Comparison of ENCODE assay signal across 23 cellular contexts in the genomic region with DNA sequence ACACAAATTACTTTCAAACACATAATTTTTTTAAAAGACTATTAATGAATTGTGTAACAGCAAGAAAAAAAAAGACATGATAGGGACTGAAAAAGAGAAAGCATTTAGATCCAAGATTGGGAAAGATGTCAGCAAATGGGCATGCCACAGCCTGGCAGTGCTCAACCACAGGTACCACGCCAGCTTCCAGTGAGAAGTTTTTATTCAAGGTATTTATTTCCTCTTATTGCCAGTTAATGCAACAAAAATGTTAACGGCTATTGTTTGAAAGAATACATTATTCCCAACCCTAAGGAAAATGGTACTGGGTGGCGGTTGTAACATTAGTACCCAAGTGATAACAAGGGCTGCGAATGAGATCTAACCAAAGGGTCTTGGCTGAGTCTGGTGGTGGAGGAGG. TPM values are rescaled to one million over a fixed set of nuclear protein-coding genes. Genes with fewer than 3 reads are reported as not detected.
A peak's percentile ranks its signal among the peaks of the same experiment; 100 is the strongest.
DNase-seq lines count a peak whose midpoint lies in the region; ATAC-seq and TF ChIP-seq lines count a peak whose summit lies in the region.
"Had no signal": no experiment of that assay in that cellular context is flagged by ENCODE, and none has a peak within 500 bp of the region (broad histone marks: within the 10 kb centered on the region; RNA-seq: fewer than 3 reads in every experiment).

No MANE protein-coding gene starts in this region.

- H3K27me3 ChIP-seq in CD4-positive, alpha-beta memory T cell (ENCODE audit: insufficient read depth, low read length): no peaks in the 10 kb centered on the region
- H3K27me3 ChIP-seq in PC-3 (ENCODE audit: low read length): no peaks in the 10 kb centered on the region
- H3K27me3 ChIP-seq: BLaER1, brain microvascular endothelial cell, colonic mucosa had no signal

- H3K4me1 ChIP-seq in CD4-positive, alpha-beta memory T cell (ENCODE audit: insufficient read depth, low read length): peaks cover 85% of the 10 kb centered on the region
- H3K4me1 ChIP-seq in PC-3 (ENCODE audit: insufficient read depth, low read length): peaks cover 15% of the 10 kb centered on the region; the same call in 1 of the 2 replicates
- H3K4me1 ChIP-seq: colonic mucosa, prostate gland had no signal

- TF ChIP-seq CTCF in PC-3 (conservative IDR thresholded peaks at IDR 0.05; ENCODE audit: low read depth, low read length): no peak
- TF ChIP-seq CTCF in epithelial cell of esophagus (IDR thresholded peaks at IDR 0.05; ENCODE audit: insufficient read depth, low read depth, low read length, missing control alignments): no peak
- TF ChIP-seq CTCF in nephron progenitor cell (IDR thresholded peaks at IDR 0.05): no peak

- H3K36me3 Mint-ChIP-seq in CD4-positive, alpha-beta memory T cell: peaks cover 38 to 59% of the 10 kb centered on the region in 2 donors
- peaks cover 29% of the 10 kb centered on the region for H3K36me3 Mint-ChIP-seq in nephron progenitor cell (ENCODE audit: low read depth)

- no peaks in the 10 kb centered on the region for H3K9me3 ChIP-seq in CD4-positive, alpha-beta memory T cell (ENCODE audit: control insufficient read depth in 1 of 2, low read length in 2 of 2)
- H3K9me3 ChIP-seq in PC-3 (ENCODE audit: low read length): no peaks in the 10 kb centered on the region
- H3K9me3 ChIP-seq: BLaER1, colonic mucosa, prostate gland had no signal

- peak overlapping the region; percentile 39 to 95 (median 73) for H3K27ac Mint-ChIP-seq in CD4-positive, alpha-beta memory T cell
- H3K27ac Mint-ChIP-seq in nephron progenitor cell: peak overlapping the region; percentile 86
- H3K27ac Mint-ChIP-seq: activated B cell treated with CpG ODN at 0.5 μM for 24 hours; activated CD4-positive, alpha-beta memory T cell treated with anti-CD3 and anti-CD28 coated beads for 36 hours; endodermal cell; T-helper 2 cell treated with Interferon-gamma antibody and Interleukin-4, amounts not matched to agents 5 μg/mL and 100 μg/mL, for 36 hours had no signal

- H3K9ac ChIP-seq in PC-3 (ENCODE audit: low read length): no peak overlapping the region
- H3K9ac ChIP-seq: BLaER1 had no signal

- POLR2A ChIA-PET in CD4-positive, alpha-beta memory T cell (lab: Charles Lee; ENCODE audit: partially characterized antibody): no interaction called here
- POLR2A ChIA-PET in PC-3 (lab: Charles Lee; ENCODE audit: unreplicated experiment): no interaction called here

- H3F3A ChIP-seq in PC-3 (ENCODE audit: low read length, unreplicated experiment): no peaks in the 10 kb centered on the region

- H3K36me3 ChIP-seq in CD4-positive, alpha-beta memory T cell (ENCODE audit: insufficient read depth, low read length): peaks cover 30% of the 10 kb centered on the region
- H3K36me3 ChIP-seq in PC-3 (ENCODE audit: low read depth, low read length): peaks cover 4% of the 10 kb centered on the region; the same call in 1 of the 2 replicates
- H3K36me3 ChIP-seq: brain microvascular endothelial cell, colonic mucosa, prostate gland had no signal

- CTCF ChIA-PET in CD4-positive, alpha-beta memory T cell (lab: Charles Lee; ENCODE audit: partially characterized antibody): no interaction called here
- CTCF ChIA-PET in PC-3 (lab: Charles Lee): no interaction called here

- H3K4me1 Mint-ChIP-seq in CD4-positive, alpha-beta memory T cell: peaks cover 56 to 95% (median 73%) of the 10 kb centered on the region in 4 donors
- peaks cover 19% of the 10 kb centered on the region for H3K4me1 Mint-ChIP-seq in nephron progenitor cell
- H3K4me1 Mint-ChIP-seq: endodermal cell had no signal

- ATAC-seq in PC-3: no peak
- ATAC-seq: HCT116 had no signal

- no peak overlapping the region for H2AFZ ChIP-seq in PC-3 (ENCODE audit: low read length)

- no peak overlapping the region for H3K4me2 ChIP-seq in PC-3 (ENCODE audit: low read length)
- H3K4me2 ChIP-seq: BLaER1 had no signal

- H3K9me2 ChIP-seq in PC-3 (replicated peaks; ENCODE audit: low read length): no peaks in the 10 kb centered on the region

- H3K4me3 ChIP-seq in CD4-positive, alpha-beta memory T cell (ENCODE audit: low read length in 2 of 2): no peak overlapping the region
- no peak overlapping the region for H3K4me3 ChIP-seq in PC-3 (ENCODE audit: low read length)
- no peak overlapping the region for H3K4me3 ChIP-seq in epithelial cell of esophagus (ENCODE audit: low read length)
- H3K4me3 ChIP-seq: BLaER1, colonic mucosa, lung, prostate gland had no signal

- H3K9me3 Mint-ChIP-seq in CD4-positive, alpha-beta memory T cell: no peaks in the 10 kb centered on the region
- H3K9me3 Mint-ChIP-seq in nephron progenitor cell: peaks cover under 1% of the 10 kb centered on the region
- H3K9me3 Mint-ChIP-seq: activated B cell treated with CpG ODN at 0.5 μM for 24 hours; activated CD4-positive, alpha-beta memory T cell treated with anti-CD3 and anti-CD28 coated beads for 36 hours; endodermal cell; T-helper 2 cell treated with Interferon-gamma antibody and Interleukin-4, amounts not matched to agents 5 μg/mL and 100 μg/mL, for 36 hours had no signal

- peak overlapping the region in 1 of 8 donors; percentile 24 for H3K4me3 Mint-ChIP-seq in CD4-positive, alpha-beta memory T cell
- no peak overlapping the region for H3K4me3 Mint-ChIP-seq in nephron progenitor cell
- H3K4me3 Mint-ChIP-seq: activated B cell treated with CpG ODN at 0.5 μM for 24 hours; activated CD4-positive, alpha-beta memory T cell treated with anti-CD3 and anti-CD28 coated beads for 36 hours; endodermal cell; T-helper 2 cell treated with Interferon-gamma antibody and Interleukin-4, amounts not matched to agents 5 μg/mL and 100 μg/mL, for 36 hours had no signal

- no peak overlapping the region for H3K27ac ChIP-seq in CD4-positive, alpha-beta memory T cell (ENCODE audit: low read depth, low read length)
- no peak overlapping the region for H3K27ac ChIP-seq in PC-3 (ENCODE audit: low read length)
- H3K27ac ChIP-seq: BLaER1, brain microvascular endothelial cell, colonic mucosa, prostate gland had no signal

- DNase-seq in CD4-positive, alpha-beta memory T cell: no peak
- DNase-seq in PC-3 (peak; percentile 22), epithelial cell of esophagus (ENCODE audit: low read depth) (peak; percentile 79), nephron progenitor cell (no peak), NCI-H526 (lab: John Stamatoyannopoulos, UW) (no peak), NCI-H146 treated with DMSO at 0.1 percent for 48 hours (lab: John Stamatoyannopoulos, UW; ENCODE audit: unreplicated experiment) (no peak)
- no peak for DNase-seq in stimulated activated CD4-positive, alpha-beta T cell treated with anti-CD3 and anti-CD28 coated beads, Interleukin-15, amount 100 ng/mL, for 24 hours
- DNase-seq: activated B cell treated with CpG ODN at 0.5 μM for 24 hours; activated CD4-positive, alpha-beta memory T cell treated with anti-CD3 and anti-CD28 coated beads for 36 hours; activated T-cell treated with anti-CD3 and anti-CD28 coated beads for 4 hours; brain microvascular endothelial cell; colonic mucosa; EL; endodermal cell; kidney glomerular epithelial cell; NCI-H1092; NCI-H2029 treated with DMSO at 0.1 percent for 48 hours; NCI-H2227 treated with DMSO at 0.1 percent for 48 hours had no signal

- H3K27me3 Mint-ChIP-seq in CD4-positive, alpha-beta memory T cell: no peaks in the 10 kb centered on the region
- no peaks in the 10 kb centered on the region for H3K27me3 Mint-ChIP-seq in nephron progenitor cell (ENCODE audit: low read depth, poor library complexity)
- H3K27me3 Mint-ChIP-seq: activated B cell treated with CpG ODN at 0.5 μM for 24 hours; activated CD4-positive, alpha-beta memory T cell treated with anti-CD3 and anti-CD28 coated beads for 36 hours had no signal

- no TSS peak for BruUV-seq in PC-3 (replicated peaks; lab: Mats Ljungman, UMichigan)

- H4K20me1 ChIP-seq in PC-3 (ENCODE audit: low read length): no peaks in the 10 kb centered on the region

- intact Hi-C loops in CD4-positive, alpha-beta memory T cell (cut with micrococcal nuclease): no loop called here
- intact Hi-C loops in PC-3 (cut with micrococcal nuclease): no loop called here

- H3K79me2 ChIP-seq in PC-3 (ENCODE audit: low read length): no peaks in the 10 kb centered on the region

RNA-seq across cellular contexts. Expression of a gene that starts 50.1 kb away (rescaled TPM):
- total RNA-seq in CD4-positive, alpha-beta memory T cell: 100 to 1,000 TPM; 168 to 180 TPM
- polyA plus RNA-seq in CD4-positive, alpha-beta memory T cell: 100 to 1,000 TPM; 134 to 165 TPM
- 24.7 and 26.3 TPM in 2 replicates for total RNA-seq in PC-3 (2014; rRNA removed)

Comparison
In these comparisons a context has a peak if more than half of its experiments do, and no peak if none do; other contexts are left out.
1. DNase-seq: peak in PC-3 (single experiment) and epithelial cell of esophagus (single experiment); none in CD4-positive, alpha-beta memory T cell (0 of 5), nephron progenitor cell (single experiment), NCI-H526 (0 of 2), NCI-H146 treated with DMSO at 0.1 percent for 48 hours (single experiment) and stimulated activated CD4-positive, alpha-beta T cell treated with anti-CD3 and anti-CD28 coated beads, Interleukin-15, amount 100 ng/mL, for 24 hours (single experiment).